Comparison of ENCODE assay signal across 10 cellular contexts in genomic region chr12:54412786-54413185, GRCh38. TPM values are rescaled to one million over a fixed set of nuclear protein-coding genes. Genes with fewer than 3 reads are reported as not detected.
DNase-seq lines count a peak whose midpoint lies in the region; ATAC-seq and TF ChIP-seq lines count a peak whose summit lies in the region.
"Had no signal": no experiment of that assay in that cellular context is flagged by ENCODE, and none has a peak within 500 bp of the region (broad histone marks: within the 10 kb centered on the region; RNA-seq: fewer than 3 reads in every experiment).

No MANE protein-coding gene starts in this region.

- H2BK120ac ChIP-seq in IMR-90 (ENCODE audit: low read depth, low read length): no peak overlapping the region

- no peak overlapping the region for H2BK20ac ChIP-seq in IMR-90 (ENCODE audit: low read depth, low read length)

- H3K4me1 Mint-ChIP-seq in naive thymus-derived CD4-positive, alpha-beta T cell: peaks cover 47 to 93% (median 66%) of the 10 kb centered on the region in 7 donors

- H2AFZ ChIP-seq in IMR-90 (replicated peaks; ENCODE audit: low read length, poor library complexity): no peak overlapping the region
- H2AFZ ChIP-seq: GM23338 had no signal

- no peak overlapping the region for H4K5ac ChIP-seq in IMR-90 (ENCODE audit: low read depth, low read length)

- TF ChIP-seq POLR2A in IMR-90 (IDR thresholded peaks at IDR 0.05; ENCODE audit: low read depth, low read length): no peak

- H3K36me3 ChIP-seq in IMR-90 (ENCODE audit: control insufficient read depth, insufficient read depth, low read length): peaks cover 36% of the 10 kb centered on the region
- H3K36me3 ChIP-seq in naive thymus-derived CD4-positive, alpha-beta T cell (ENCODE audit: control insufficient read depth in 2 of 3, insufficient read depth in 3 of 3, low read length in 3 of 3): peaks cover 9 to 19% (median 10%) of the 10 kb centered on the region in 3 experiments

- ATAC-seq in IMR-90 (ENCODE audit: low read depth) (no peak), omental fat pad (ENCODE audit: low FRiP score) (no peak)
- peak; percentile 14 for ATAC-seq in naive thymus-derived CD4-positive, alpha-beta T cell

- no TSS peak for BruUV-seq in IMR-90 (replicated peaks; lab: Mats Ljungman, UMichigan)

- no peaks in the 10 kb centered on the region for H3K27me3 Mint-ChIP-seq in naive thymus-derived CD4-positive, alpha-beta T cell

- intact Hi-C loops in IMR-90 (cut with micrococcal nuclease): no loop called here
- intact Hi-C loops in naive thymus-derived CD4-positive, alpha-beta T cell (cut with micrococcal nuclease): loop anchor here (1.0 to 10.0 kb wide), 10 partner anchors 8 to 685 kb away; partner anchors contain the start of genes CBX5 (in 2 of the 2), HNRNPA1 (in 2 of the 2), NCKAP1L (in 2 of the 2) and CALCOCO1 (in 1 of the 2)

- peak overlapping the region; percentile 57; the same call in 1 of the 2 replicates for H3K14ac ChIP-seq in IMR-90 (replicated peaks; ENCODE audit: low read depth, low read length)

- H3K9me1 ChIP-seq in IMR-90 (ENCODE audit: insufficient read depth, low read length): peaks cover 29% of the 10 kb centered on the region

- peak overlapping the region; percentile 76 for H2AK5ac ChIP-seq in IMR-90 (ENCODE audit: low read depth, low read length)

- no peak overlapping the region for H3K56ac ChIP-seq in IMR-90 (ENCODE audit: extremely low read depth, insufficient read depth, low read length)

- H3K4me3 ChIP-seq in AG04450 (ENCODE audit: low read depth, low read length): no peak overlapping the region
- no peak overlapping the region for H3K4me3 ChIP-seq in IMR-90 (ENCODE audit: insufficient read depth, low read depth, low read length)
- H3K4me3 ChIP-seq in coronary artery: peak overlapping the region; percentile 93
- peak overlapping the region; percentile 84 for H3K4me3 ChIP-seq in naive thymus-derived CD4-positive, alpha-beta T cell (ENCODE audit: low read length)
- H3K4me3 ChIP-seq: GM23338 had no signal

- peaks cover 97% of the 10 kb centered on the region for H4K20me1 ChIP-seq in IMR-90 (ENCODE audit: insufficient read depth, low read length)

- peak overlapping the region; percentile 41 for H3K23ac ChIP-seq in IMR-90 (ENCODE audit: low read depth, low read length)

- peak overlapping the region; percentile 67 for H2BK5ac ChIP-seq in IMR-90 (ENCODE audit: low read depth, low read length, poor library complexity, severe bottlenecking)

- H3K4me1 ChIP-seq in IMR-90 (ENCODE audit: control insufficient read depth, insufficient read depth, low read length): peaks cover 34% of the 10 kb centered on the region
- H3K4me1 ChIP-seq in naive thymus-derived CD4-positive, alpha-beta T cell (ENCODE audit: control insufficient read depth in 2 of 2, insufficient read depth in 2 of 2, low read length in 2 of 2): peaks cover 68 to 69% of the 10 kb centered on the region in 2 donors

- no peak overlapping the region for H3K4me2 ChIP-seq in IMR-90 (ENCODE audit: low read depth, low read length)
- H3K4me2 ChIP-seq: GM23338 had no signal

- peak overlapping the region; percentile 42; the same call in 1 of the 2 replicates for H3K4ac ChIP-seq in IMR-90 (ENCODE audit: low read depth, low read length)

- H4K8ac ChIP-seq in IMR-90 (ENCODE audit: low read depth in 2 of 2, low read length in 2 of 2): peak overlapping the region in 1 of 2 experiments; percentile 29; a peak in 1 of 4 replicates

- WGBS in IMR-90 (ENCODE audit: extremely low coverage in 2 of 2, insufficient read length in 1 of 2), 2 experiments: 88% methylated on average over 1 of the region's 3 CpGs; no CpG with 5 or more reads in 1 of the 2 experiments

- H3K4me3 Mint-ChIP-seq in naive thymus-derived CD4-positive, alpha-beta T cell: peak overlapping the region; percentile 80 to 92 (median 87)
- H3K4me3 Mint-ChIP-seq: GM23338 had no signal

- CTCF ChIA-PET in AG04450 (lab: Charles Lee): interaction anchor here (0.6 to 12.3 kb wide), 6 partner anchors 10 to 194 kb away, joined by 3 to 286 read pairs (median 8); partner anchors contain the start of gene COPZ1
- CTCF ChIA-PET in IMR-90 (lab: Yijun Ruan, JAX): interaction anchor here (1.0 to 1.8 kb wide), 3 partner anchors 13 to 42 kb away, joined by 4 to 5 read pairs (median 4); no protein-coding TSS in a partner anchor
- CTCF ChIA-PET in naive thymus-derived CD4-positive, alpha-beta T cell (lab: Charles Lee): interaction anchor here (0.6 to 12.0 kb wide), 7 partner anchors 8 to 38 kb away, joined by 3 to 162 read pairs (median 5); no protein-coding TSS in a partner anchor

- in situ Hi-C loops in IMR-90 (cut with MboI; ENCODE audit: low sequenced_read_pairs): no loop called here

- H3K36me3 Mint-ChIP-seq in naive thymus-derived CD4-positive, alpha-beta T cell: peaks cover 4 to 32% (median 15%) of the 10 kb centered on the region in 5 donors

- H4K91ac ChIP-seq in IMR-90 (ENCODE audit: insufficient read depth, low read depth, low read length): no peak overlapping the region

- H2AK9ac ChIP-seq in IMR-90 (replicated peaks; ENCODE audit: low read depth, low read length, poor library complexity): peak overlapping the region; percentile 83

- POLR2A ChIA-PET in AG04450 (lab: Yijun Ruan, JAX): interaction anchor here (1.2 kb wide), 1 partner anchor 12 kb away, joined by 3 read pairs; no protein-coding TSS in a partner anchor
- POLR2A ChIA-PET in IMR-90 (lab: Charles Lee; ENCODE audit: unreplicated experiment): no interaction called here
- POLR2A ChIA-PET in naive thymus-derived CD4-positive, alpha-beta T cell (lab: Charles Lee): interaction anchor here (0.8 to 3.8 kb wide), 9 partner anchors 8 to 132 kb away, joined by 3 to 31 read pairs (median 10); partner anchors contain the start of genes HNRNPA1 and NCKAP1L

- peaks cover 18 to 71% of the 10 kb centered on the region in 2 experiments for H3K79me1 ChIP-seq in IMR-90 (ENCODE audit: low read depth in 1 of 2, low read length in 2 of 2)

- DNase-seq in AG04450 (ENCODE audit: low read depth, low spot score) (no peak), IMR-90 (no peak), coronary artery (ENCODE audit: low spot score) (no peak), omental fat pad (ENCODE audit: low spot score) (no peak), DMS53 treated with DMSO at 0.1 percent for 48 hours (lab: John Stamatoyannopoulos, UW; ENCODE audit: unreplicated experiment) (no peak), middle frontal gyrus (ENCODE audit: extremely low spot score, low spot score) (no peak)
- peak in 4 of 9 donors; percentile 27 to 50 (median 38) for DNase-seq in naive thymus-derived CD4-positive, alpha-beta T cell
- no peak for DNase-seq in stimulated activated CD4-positive, alpha-beta T cell treated with anti-CD3 and anti-CD28 coated beads, Interleukin-2, amount 100 ng/mL, for 48 hours
- DNase-seq: NCI-H1092 had no signal

- TF ChIP-seq CTCF in AG04450 (IDR thresholded peaks at IDR 0.05; ENCODE audit: low read depth, low read length): no peak
- TF ChIP-seq CTCF in IMR-90 (conservative IDR thresholded peaks at IDR 0.05; ENCODE audit: low read depth, low read length): no peak
- no peak for TF ChIP-seq CTCF in coronary artery (IDR thresholded peaks at IDR 0.05)
- no peak for TF ChIP-seq CTCF in omental fat pad (IDR thresholded peaks at IDR 0.05)

- H3K9me3 Mint-ChIP-seq in naive thymus-derived CD4-positive, alpha-beta T cell: peaks cover 0 to 2% (median 0%) of the 10 kb centered on the region in 11 donors

- H3K9ac ChIP-seq in IMR-90 (ENCODE audit: low read depth, low read length): no peak overlapping the region

- H3K18ac ChIP-seq in IMR-90 (ENCODE audit: low read depth, low read length): no peak overlapping the region

- H3K9me3 ChIP-seq in AG04450 (ENCODE audit: control insufficient read depth, insufficient read depth, low read length) (no peaks in the 10 kb centered on the region; the same call in 1 of the 2 replicates), IMR-90 (ENCODE audit: control insufficient read depth, insufficient read depth, low read length) (no peaks in the 10 kb centered on the region)
- H3K9me3 ChIP-seq in naive thymus-derived CD4-positive, alpha-beta T cell (ENCODE audit: control insufficient read depth in 2 of 3, low read length in 3 of 3): no peaks in the 10 kb centered on the region

- peak overlapping the region; percentile 86 for H3K27ac ChIP-seq in AG04450 (ENCODE audit: low read depth, low read length)
- H3K27ac ChIP-seq in IMR-90 (ENCODE audit: insufficient read depth, low read length): peak overlapping the region; percentile 36
- peak overlapping the region; percentile 35 to 85 for H3K27ac ChIP-seq in coronary artery
- peak overlapping the region; percentile 96 for H3K27ac ChIP-seq in naive thymus-derived CD4-positive, alpha-beta T cell (ENCODE audit: low read depth, low read length)

- no peak for TF ChIP-seq RAD21 in IMR-90 (IDR thresholded peaks at IDR 0.05; ENCODE audit: low read length)

- H3K27me3 ChIP-seq in AG04450 (ENCODE audit: control insufficient read depth, insufficient read depth, low read length) (no peaks in the 10 kb centered on the region), IMR-90 (ENCODE audit: control insufficient read depth, insufficient read depth, low read length) (no peaks in the 10 kb centered on the region)
- H3K27me3 ChIP-seq in naive thymus-derived CD4-positive, alpha-beta T cell (ENCODE audit: control insufficient read depth in 2 of 2, insufficient read depth in 2 of 2, low read length in 2 of 2): no peaks in the 10 kb centered on the region

- dilution Hi-C loops in IMR-90 (cut with HindIII; ENCODE audit: low sequenced_read_pairs, unreplicated experiment): no loop called here

- H2BK15ac ChIP-seq in IMR-90 (ENCODE audit: low read depth, low read length): no peak overlapping the region

- peak overlapping the region; percentile 89 to 100 (median 98) for H3K27ac Mint-ChIP-seq in naive thymus-derived CD4-positive, alpha-beta T cell
- H3K27ac Mint-ChIP-seq: GM23338 had no signal

RNA-seq across cellular contexts. Expression of gene ITGA5, which starts 6.3 kb away (rescaled TPM):
- polyA plus RNA-seq in AG04450 (2011; rRNA removed) (160 and 185 TPM in 2 replicates), IMR-90 (2012; rRNA removed) (254 and 259 TPM in 2 replicates)
- 241 and 280 TPM in 2 replicates for polyA minus RNA-seq in AG04450 (2011; rRNA and poly(A)+ RNA removed)
- total RNA-seq in IMR-90 (2012; rRNA removed) (144 and 159 TPM in 2 replicates), omental fat pad (100 to 1,000 TPM in 2 of 4 donors, 10 to 100 TPM in 2; 76.9 to 292 (median 118) TPM)
- polyA plus RNA-seq in IMR-90 (2012; cell fraction: cytosol; rRNA removed): 136 and 185 TPM in 2 replicates
- polyA plus RNA-seq in IMR-90 (2012; cell fraction: nucleus; rRNA removed; ENCODE audit: low replicate concordance): 196 and 225 TPM in 2 replicates
- total RNA-seq in naive thymus-derived CD4-positive, alpha-beta T cell: 100 to 1,000 TPM in 4 of 5 experiments, 10 to 100 TPM in 1; 73.9 to 169 (median 145) TPM
- 10 to 100 TPM; 26.5 to 82.4 TPM for polyA plus RNA-seq in naive thymus-derived CD4-positive, alpha-beta T cell

RNA-seq across cellular contexts. Expression of gene ZNF385A, which starts 28.3 kb away (rescaled TPM):
- 1.5 and 2.8 TPM in 2 replicates for polyA plus RNA-seq in AG04450 (2011; rRNA removed)
- 2.9 and 3.1 TPM in 2 replicates for polyA minus RNA-seq in AG04450 (2011; rRNA and poly(A)+ RNA removed)
- total RNA-seq in IMR-90 (2012; rRNA removed): 0.28 and 0.36 TPM in 2 replicates
- 2.5 and 2.9 TPM in 2 replicates for polyA plus RNA-seq in IMR-90 (2012; rRNA removed)
- polyA plus RNA-seq in IMR-90 (2012; cell fraction: cytosol; rRNA removed): 3.1 and 5.4 TPM in 2 replicates
- polyA plus RNA-seq in IMR-90 (2012; cell fraction: nucleus; rRNA removed; ENCODE audit: low replicate concordance): 3.7 and 8.0 TPM in 2 replicates
- total RNA-seq in naive thymus-derived CD4-positive, alpha-beta T cell: 10 to 100 TPM in 1 of 5 experiments, 1 to 10 TPM in 4; 1.3 to 69.9 (median 1.4) TPM
- under 1 TPM; 0.39 to 0.78 TPM for polyA plus RNA-seq in naive thymus-derived CD4-positive, alpha-beta T cell
- 10 to 100 TPM in 3 of 4 donors, 1 to 10 TPM in 1; 9.5 to 36.3 (median 21.8) TPM for total RNA-seq in omental fat pad

RNA-seq across cellular contexts. Expression of gene GPR84, which starts 48.5 kb away (rescaled TPM):
- not detected in 2 replicates for polyA plus RNA-seq in AG04450 (2011; rRNA removed)
- not detected in 2 replicates for polyA minus RNA-seq in AG04450 (2011; rRNA and poly(A)+ RNA removed)
- not detected in 2 replicates for total RNA-seq in IMR-90 (2012; rRNA removed)
- not detected in 2 replicates for polyA plus RNA-seq in IMR-90 (2012; rRNA removed)
- 0.02 TPM in 1 of 2 replicates, not detected in the other for polyA plus RNA-seq in IMR-90 (2012; cell fraction: cytosol; rRNA removed)
- 0.19 and 0.36 TPM in 2 replicates for polyA plus RNA-seq in IMR-90 (2012; cell fraction: nucleus; rRNA removed; ENCODE audit: low replicate concordance)
- 10 to 100 TPM in 1 of 5 experiments, 1 to 10 TPM in 2, not detected in 2; 1.2 to 13.1 (median 3.9) TPM for total RNA-seq in naive thymus-derived CD4-positive, alpha-beta T cell
- polyA plus RNA-seq in naive thymus-derived CD4-positive, alpha-beta T cell: not detected
- total RNA-seq in omental fat pad: 1 to 10 TPM in 3 of 4 donors, not detected in 1; 1.0 to 3.5 (median 2.9) TPM
- total RNA-seq: GM23338 had no signal
- polyA plus RNA-seq: GM23338 had no signal

Comparison
In these comparisons a context has a peak if more than half of its experiments do, and no peak if none do; other contexts are left out.
1. H3K27ac ChIP-seq: peak in every context shown above with its lines; median percentile 96 in naive thymus-derived CD4-positive, alpha-beta T cell; 86 in AG04450; 60 in coronary artery; 36 in IMR-90.
2. H3K4me3 ChIP-seq: peak in coronary artery (single experiment) and naive thymus-derived CD4-positive, alpha-beta T cell (single experiment); none in AG04450 (single experiment) and IMR-90 (single experiment).